Comparison of ENCODE assay signal across 11 cellular contexts in the genomic region with DNA sequence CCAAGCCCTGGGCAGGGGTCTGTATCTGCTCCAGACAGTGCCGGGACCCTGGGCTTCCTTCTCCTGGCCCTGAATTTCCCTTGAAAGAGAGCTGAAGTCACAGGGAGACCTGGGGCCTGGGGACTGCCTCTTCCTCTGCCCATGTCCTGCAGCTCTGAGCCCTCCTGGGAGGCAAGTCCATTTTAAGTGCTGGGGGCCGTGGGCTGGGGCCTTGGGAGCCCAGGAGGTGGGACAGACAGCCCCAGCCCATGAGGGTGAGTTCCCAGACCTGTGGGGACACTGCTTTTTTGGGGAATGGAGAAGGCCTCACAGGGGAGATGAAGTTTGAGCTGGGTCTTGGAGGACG. TPM values are rescaled to one million over a fixed set of nuclear protein-coding genes. Genes with fewer than 3 reads are reported as not detected.
DNase-seq lines count a peak whose midpoint lies in the region; TF ChIP-seq lines count a peak whose summit lies in the region.
"Had no signal": no experiment of that assay in that cellular context is flagged by ENCODE, and none has a peak within 500 bp of the region (broad histone marks: within the 10 kb centered on the region; RNA-seq: fewer than 3 reads in every experiment).

No MANE protein-coding gene starts in this region.

- peak overlapping the region; percentile 92 for H3K27ac Mint-ChIP-seq in activated CD4-positive, alpha-beta memory T cell treated with anti-CD3 and anti-CD28 coated beads for 36 hours

- POLR2A ChIA-PET in activated CD4-positive, alpha-beta memory T cell treated with anti-CD3 and anti-CD28 coated beads for 36 hours (lab: Charles Lee), result interaction anchor here (2.0 to 2.7 kb wide), 3 partner anchors 14 to 91 kb away, joined by 8 to 16 read pairs (median 13); partner anchors contain the start of gene OGT

- H3K36me3 Mint-ChIP-seq in activated CD4-positive, alpha-beta memory T cell treated with anti-CD3 and anti-CD28 coated beads for 36 hours, result no peaks in the 10 kb centered on the region

- no peaks in the 10 kb centered on the region for H3K36me3 ChIP-seq in left ventricle myocardium inferior
- H3K36me3 ChIP-seq in skeletal muscle tissue (ENCODE audit: control insufficient read depth in 3 of 3, insufficient read depth in 3 of 3, low read length in 3 of 3), result no peaks in the 10 kb centered on the region
- H3K36me3 ChIP-seq in H7 (replicated peaks; ENCODE audit: control insufficient read depth, insufficient read depth, low read length), result no peaks in the 10 kb centered on the region
- H3K36me3 ChIP-seq: SJSA1 had no signal

- no peaks in the 10 kb centered on the region for H3K9me3 ChIP-seq in left ventricle myocardium inferior (replicated peaks)
- H3K9me3 ChIP-seq in skeletal muscle tissue (ENCODE audit: control insufficient read depth in 3 of 3, low read length in 3 of 3), result no peaks in the 10 kb centered on the region
- H3K9me3 ChIP-seq: SJSA1 had no signal

- no peak for TF ChIP-seq CTCF in HL-60 (IDR thresholded peaks at IDR 0.05; ENCODE audit: insufficient read depth, low read length)
- no peak for TF ChIP-seq CTCF in left ventricle myocardium inferior (IDR thresholded peaks at IDR 0.05; ENCODE audit: borderline replicate concordance)

- peak overlapping the region; percentile 57 for H3K27ac ChIP-seq in HL-60 (replicated peaks)
- H3K27ac ChIP-seq in left ventricle myocardium inferior (replicated peaks), result peak overlapping the region; percentile 81
- peak overlapping the region; percentile 71 for H3K27ac ChIP-seq in skeletal muscle tissue (ENCODE audit: low read depth, low read length)
- H3K27ac ChIP-seq: SJSA1 had no signal

- H3K4me3 Mint-ChIP-seq in activated CD4-positive, alpha-beta memory T cell treated with anti-CD3 and anti-CD28 coated beads for 36 hours, result peak overlapping the region; percentile 57

- H3K4me1 ChIP-seq in left ventricle myocardium inferior (peaks cover 18% of the 10 kb centered on the region), skeletal muscle tissue (ENCODE audit: control insufficient read depth in 3 of 3, insufficient read depth in 3 of 3, low read length in 3 of 3) (peaks cover 15 to 28% (median 17%) of the 10 kb centered on the region in 3 donors)
- H3K4me1 ChIP-seq: SJSA1 had no signal

- H3K9ac ChIP-seq in skeletal muscle tissue (ENCODE audit: low read depth in 1 of 3, low read length in 3 of 3), result peak overlapping the region in 2 of 3 donors; percentile 43 to 68

- H3K27me3 Mint-ChIP-seq in activated CD4-positive, alpha-beta memory T cell treated with anti-CD3 and anti-CD28 coated beads for 36 hours, result no peaks in the 10 kb centered on the region

- intact Hi-C loops in activated CD4-positive, alpha-beta memory T cell treated with anti-CD3 and anti-CD28 coated beads for 36 hours (cut with micrococcal nuclease), result no loop called here
- intact Hi-C loops in left ventricle myocardium inferior (cut with micrococcal nuclease), result no loop called here
- intact Hi-C loops in head of caudate nucleus (cut with DNase I), result no loop called here

- H3K4me3 ChIP-seq in HL-60 (replicated peaks; ENCODE audit: insufficient read depth, low read length), result no peak overlapping the region
- no peak overlapping the region for H3K4me3 ChIP-seq in left ventricle myocardium inferior
- H3K4me3 ChIP-seq in skeletal muscle tissue (ENCODE audit: low read length in 3 of 3), result no peak overlapping the region
- no peak overlapping the region for H3K4me3 ChIP-seq in H7 (ENCODE audit: insufficient read depth, low read depth, low read length)
- H3K4me3 ChIP-seq: SJSA1 had no signal

- H3K9me3 Mint-ChIP-seq in activated CD4-positive, alpha-beta memory T cell treated with anti-CD3 and anti-CD28 coated beads for 36 hours, result no peaks in the 10 kb centered on the region

- no peaks in the 10 kb centered on the region for H3K27me3 ChIP-seq in HL-60 (ENCODE audit: insufficient read depth, poor library complexity, severe bottlenecking)
- H3K27me3 ChIP-seq in left ventricle myocardium inferior (ENCODE audit: low read depth), result no peaks in the 10 kb centered on the region
- H3K27me3 ChIP-seq in skeletal muscle tissue (ENCODE audit: control insufficient read depth in 3 of 3, insufficient read depth in 3 of 3, low read length in 3 of 3), result peaks cover 0 to 2% (median 0%) of the 10 kb centered on the region in 3 donors
- H3K27me3 ChIP-seq in H7 (ENCODE audit: control insufficient read depth, insufficient read depth, low read length), result no peaks in the 10 kb centered on the region
- H3K27me3 ChIP-seq: SJSA1 had no signal

- CTCF ChIA-PET in activated CD4-positive, alpha-beta memory T cell treated with anti-CD3 and anti-CD28 coated beads for 36 hours (lab: Charles Lee), result interaction anchor here (0.8 to 2.8 kb wide), 4 partner anchors 13 to 136 kb away, joined by 3 to 18 read pairs (median 8); no protein-coding TSS in a partner anchor

- DNase-seq in HL-60 (ENCODE audit: low read depth in 1 of 2, low spot score in 1 of 2), result no peak
- DNase-seq in activated CD4-positive, alpha-beta memory T cell treated with anti-CD3 and anti-CD28 coated beads for 36 hours, result no peak
- DNase-seq in left ventricle myocardium inferior, result no peak
- no peak for DNase-seq in OCI-M2 (lab: John Stamatoyannopoulos, UW; ENCODE audit: unreplicated experiment)
- no peak for DNase-seq in head of caudate nucleus
- DNase-seq in stimulated activated CD4-positive, alpha-beta T cell treated with anti-CD3 and anti-CD28 coated beads, Interleukin-2, amount 100 ng/mL, for 48 hours, result no peak
- no peak for DNase-seq in H7
- DNase-seq: NCI-H1105 had no signal

- H3K4me1 Mint-ChIP-seq in activated CD4-positive, alpha-beta memory T cell treated with anti-CD3 and anti-CD28 coated beads for 36 hours (ENCODE audit: low read depth), result peaks cover 62% of the 10 kb centered on the region

RNA-seq across cellular contexts. Expression of gene CXCR3, which starts 4.8 kb away (rescaled TPM):
- total RNA-seq in activated CD4-positive, alpha-beta memory T cell treated with anti-CD3 and anti-CD28 coated beads for 36 hours, result 10 to 100 TPM; 28.5 to 31.1 TPM
- total RNA-seq in left ventricle myocardium inferior (not detected), skeletal muscle tissue (not detected)
- not detected in 2 replicates for total RNA-seq in H7 (2014; rRNA removed; shearing (Covaris generic))
- total RNA-seq: myocyte, SJSA1 had no signal

RNA-seq across cellular contexts. Expression of gene GCNA, which starts 44.8 kb away (rescaled TPM):
- total RNA-seq in activated CD4-positive, alpha-beta memory T cell treated with anti-CD3 and anti-CD28 coated beads for 36 hours, result 1 to 10 TPM; 3.2 to 3.4 TPM
- total RNA-seq in left ventricle myocardium inferior, result 1.4 TPM
- 2.6 TPM for total RNA-seq in skeletal muscle tissue
- total RNA-seq in H7 (2014; rRNA removed; shearing (Covaris generic)), result 0.55 and 1.1 TPM in 2 replicates

Comparison
In these comparisons a context has a peak if more than half of its experiments do, and no peak if none do; other contexts are left out.
1. RNA of gene CXCR3, which starts 4.8 kb away (total RNA-seq): 28.5 to 31.1 TPM in activated CD4-positive, alpha-beta memory T cell treated with anti-CD3 and anti-CD28 coated beads for 36 hours; not detected in left ventricle myocardium inferior (single experiment), not detected in skeletal muscle tissue (single experiment) and not detected in H7; every median in the first group is over 10 times any median in the second.
2. Peak in every context shown above with its lines, with median percentiles within 50 percentile points of each other: H3K27ac ChIP-seq.